Comparison of ENCODE assay signal across 17 cellular contexts in genomic region chr4:103010827-103011226, GRCh38. TPM values are rescaled to one million over a fixed set of nuclear protein-coding genes. Genes with fewer than 3 reads are reported as not detected.
"Had no signal": no experiment of that assay in that cellular context is flagged by ENCODE, and none has a peak within 500 bp of the region (broad histone marks: within the 10 kb centered on the region; RNA-seq: fewer than 3 reads in every experiment).

No MANE protein-coding gene starts in this region.

- H3K27me3 Mint-ChIP-seq: stimulated activated naive CD8-positive, alpha-beta T cell treated with anti-CD3 and anti-CD28 coated beads, Interleukin-15, amount 100 ng/mL, for 72 hours had no signal

- DNase-seq: activated CD4-positive, alpha-beta T cell treated with anti-CD3 and anti-CD28 coated beads for 1 hour; activated CD4-positive, alpha-beta T cell treated with anti-CD3 and anti-CD28 coated beads, Interleukin-2, amount 50 U/mL, for 4 hours; activated gamma-delta T cell treated with Interleukin-2 at 50 U/mL for 16 hours; hippocampal formation; left cardiac atrium; lower lobe of right lung; midbrain; psoas muscle; stimulated activated CD4-positive, alpha-beta T cell treated with anti-CD3 and anti-CD28 coated beads, Interleukin-15, amount 100 ng/mL, for 24 hours; stimulated activated CD4-positive, alpha-beta T cell treated with anti-CD3 and anti-CD28 coated beads, Interleukin-2, amount 100 ng/mL, for 48 hours; stimulated activated naive CD8-positive, alpha-beta T cell treated with anti-CD3 and anti-CD28 coated beads, Interleukin-15, amount 100 ng/mL, for 72 hours; SW 1271; WERI-Rb-1 had no signal

- H3K36me3 Mint-ChIP-seq: activated naive CD4-positive, alpha-beta T cell treated with anti-CD3 and anti-CD28 coated beads, Interleukin-2, amount 50 U/mL, for 72 hours; neural progenitor cell had no signal

- H3K4me1 Mint-ChIP-seq: neural progenitor cell; stimulated activated naive CD8-positive, alpha-beta T cell treated with anti-CD3 and anti-CD28 coated beads, Interleukin-15, amount 100 ng/mL, for 72 hours had no signal

- H3K36me3 ChIP-seq: lower lobe of right lung, neural progenitor cell, vagina, WERI-Rb-1 had no signal

- ATAC-seq: activated naive CD4-positive, alpha-beta T cell treated with anti-CD3 and anti-CD28 coated beads, Interleukin-2, amount 50 U/mL, for 72 hours had no signal

- H3K27ac Mint-ChIP-seq: neural progenitor cell; stimulated activated naive CD8-positive, alpha-beta T cell treated with anti-CD3 and anti-CD28 coated beads, Interleukin-15, amount 100 ng/mL, for 72 hours had no signal

- H2AFZ ChIP-seq: neural progenitor cell had no signal

- H3K4me2 ChIP-seq: neural progenitor cell had no signal

- H3K27ac ChIP-seq: neural progenitor cell, psoas muscle, WERI-Rb-1 had no signal

- H3K4me3 ChIP-seq: lower lobe of right lung, neural progenitor cell, psoas muscle, skin epidermis, vagina had no signal

- H3K9me3 ChIP-seq: lower lobe of right lung, psoas muscle, vagina had no signal

- H3K4me1 ChIP-seq: neural progenitor cell had no signal

- H3K4me3 Mint-ChIP-seq: neural progenitor cell; stimulated activated naive CD8-positive, alpha-beta T cell treated with anti-CD3 and anti-CD28 coated beads, Interleukin-15, amount 100 ng/mL, for 72 hours had no signal

- H3K27me3 ChIP-seq: neural progenitor cell, vagina had no signal

- H3K9me3 Mint-ChIP-seq: activated naive CD4-positive, alpha-beta T cell treated with anti-CD3 and anti-CD28 coated beads, Interleukin-2, amount 50 U/mL, for 72 hours; neural progenitor cell; stimulated activated naive CD8-positive, alpha-beta T cell treated with anti-CD3 and anti-CD28 coated beads, Interleukin-15, amount 100 ng/mL, for 72 hours had no signal

RNA-seq across cellular contexts. Expression of gene SLC9B1, which starts 8.7 kb away (rescaled TPM):
- total RNA-seq: vagina had no signal
